In the genomic region with DNA sequence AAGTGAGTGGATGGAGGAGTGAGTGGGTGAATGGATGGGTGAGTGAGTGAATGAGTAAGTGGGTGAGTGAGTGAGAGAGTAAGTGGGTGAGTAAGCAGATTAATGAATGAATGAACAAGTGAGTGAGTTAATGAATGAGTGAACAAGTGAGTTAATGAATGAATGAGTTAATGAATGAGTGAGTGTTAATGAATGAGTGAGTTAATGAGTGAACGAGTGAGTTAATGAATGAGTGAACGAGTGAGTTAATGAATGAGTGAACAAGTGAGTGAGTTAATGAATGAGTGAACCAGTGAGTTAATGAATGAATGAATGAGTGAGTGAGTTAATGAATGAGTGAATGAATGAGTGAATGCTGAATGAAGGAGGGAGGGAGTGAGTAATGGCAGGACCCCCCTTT, we compare ENCODE assay signal across 3 cellular contexts.
TF ChIP-seq lines count a peak whose summit lies in the region.

No MANE protein-coding gene starts in this region.

TF ChIP-seq in GM12891, 5 proteins besides CTCF, POLR2A, EP300 and RAD21 (continued from another document):
- TF ChIP-seq SPI1 (IDR thresholded peaks at IDR 0.05; ENCODE audit: low read depth, low read length) (no peak), PAX5 (IDR thresholded peaks at IDR 0.05; ENCODE audit: insufficient read depth, low read length, severe bottlenecking) (no peak)

TF ChIP-seq in HEK293T, 16 proteins besides CTCF, POLR2A, EP300 and RAD21 (continued from another document):
- TF ChIP-seq BHLHE40 (IDR thresholded peaks at IDR 0.05; ENCODE audit: borderline replicate concordance) (no peak), NFRKB (IDR thresholded peaks at IDR 0.05) (0 out of 2 replicates have a peak, but pooled peaks have one; percentile 17), FOXM1 (IDR thresholded peaks at IDR 0.05; ENCODE audit: borderline replicate concordance) (no peak), TARDBP (IDR thresholded peaks at IDR 0.05) (peak; percentile 23; the same call in 1 of the 2 replicates), ARNT (IDR thresholded peaks at IDR 0.05) (no peak), FOXA1 (IDR thresholded peaks at IDR 0.05) (no peak), SP1 (IDR thresholded peaks at IDR 0.05) (no peak), CTBP1 (IDR thresholded peaks at IDR 0.05; ENCODE audit: borderline replicate concordance) (0 out of 2 replicates have a peak, but pooled peaks have one; percentile 14), HDGF (IDR thresholded peaks at IDR 0.05; ENCODE audit: borderline replicate concordance) (no peak), SUZ12 (IDR thresholded peaks at IDR 0.05) (no peak), ELF4 (IDR thresholded peaks at IDR 0.05) (no peak)
- TF ChIP-seq, protein P1, sequence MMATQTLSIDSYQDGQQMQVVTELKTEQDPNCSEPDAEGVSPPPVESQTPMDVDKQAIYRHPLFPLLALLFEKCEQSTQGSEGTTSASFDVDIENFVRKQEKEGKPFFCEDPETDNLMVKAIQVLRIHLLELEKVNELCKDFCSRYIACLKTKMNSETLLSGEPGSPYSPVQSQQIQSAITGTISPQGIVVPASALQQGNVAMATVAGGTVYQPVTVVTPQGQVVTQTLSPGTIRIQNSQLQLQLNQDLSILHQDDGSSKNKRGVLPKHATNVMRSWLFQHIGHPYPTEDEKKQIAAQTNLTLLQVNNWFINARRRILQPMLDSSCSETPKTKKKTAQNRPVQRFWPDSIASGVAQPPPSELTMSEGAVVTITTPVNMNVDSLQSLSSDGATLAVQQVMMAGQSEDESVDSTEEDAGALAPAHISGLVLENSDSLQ (IDR thresholded peaks at IDR 0.05) = no peak

TF ChIP-seq in K562, 482 proteins besides CTCF, POLR2A, EP300 and RAD21 (continued from another document):
- no peak for TF ChIP-seq CBX3 (IDR thresholded peaks at IDR 0.05; ENCODE audit: borderline replicate concordance in 1 of 2, low read length in 2 of 2)
- 0 out of 2 replicates have a peak, but pooled peaks have one; percentile 7 for TF ChIP-seq BCOR (IDR thresholded peaks at IDR 0.05)
- TF ChIP-seq SMARCA5 (IDR thresholded peaks at IDR 0.05) = peak; percentile 18; the same call in 1 of the 2 replicates
- TF ChIP-seq TEAD4 (IDR thresholded peaks at IDR 0.05; ENCODE audit: low read length) = no peak
- no peak for TF ChIP-seq TEAD4 (CRISPR knock-in tag; IDR thresholded peaks at IDR 0.05; ENCODE audit: borderline replicate concordance)
- TF ChIP-seq, protein P2, sequence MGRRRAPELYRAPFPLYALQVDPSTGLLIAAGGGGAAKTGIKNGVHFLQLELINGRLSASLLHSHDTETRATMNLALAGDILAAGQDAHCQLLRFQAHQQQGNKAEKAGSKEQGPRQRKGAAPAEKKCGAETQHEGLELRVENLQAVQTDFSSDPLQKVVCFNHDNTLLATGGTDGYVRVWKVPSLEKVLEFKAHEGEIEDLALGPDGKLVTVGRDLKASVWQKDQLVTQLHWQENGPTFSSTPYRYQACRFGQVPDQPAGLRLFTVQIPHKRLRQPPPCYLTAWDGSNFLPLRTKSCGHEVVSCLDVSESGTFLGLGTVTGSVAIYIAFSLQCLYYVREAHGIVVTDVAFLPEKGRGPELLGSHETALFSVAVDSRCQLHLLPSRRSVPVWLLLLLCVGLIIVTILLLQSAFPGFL (CRISPR knock-in tag; IDR thresholded peaks at IDR 0.05) = no peak
- TF ChIP-seq NFRKB (IDR thresholded peaks at IDR 0.05; ENCODE audit: low read depth) = peak; percentile 69; the same call in 1 of the 2 replicates
- no peak for TF ChIP-seq BRCA1 (IDR thresholded peaks at IDR 0.05)
- TF ChIP-seq BRCA1 (CRISPR knock-in tag; IDR thresholded peaks at IDR 0.05) = no peak
- no peak for TF ChIP-seq BRF1 (IDR thresholded peaks at IDR 0.05; ENCODE audit: borderline replicate concordance, extremely low read depth, insufficient read length)
- TF ChIP-seq, protein P3, sequence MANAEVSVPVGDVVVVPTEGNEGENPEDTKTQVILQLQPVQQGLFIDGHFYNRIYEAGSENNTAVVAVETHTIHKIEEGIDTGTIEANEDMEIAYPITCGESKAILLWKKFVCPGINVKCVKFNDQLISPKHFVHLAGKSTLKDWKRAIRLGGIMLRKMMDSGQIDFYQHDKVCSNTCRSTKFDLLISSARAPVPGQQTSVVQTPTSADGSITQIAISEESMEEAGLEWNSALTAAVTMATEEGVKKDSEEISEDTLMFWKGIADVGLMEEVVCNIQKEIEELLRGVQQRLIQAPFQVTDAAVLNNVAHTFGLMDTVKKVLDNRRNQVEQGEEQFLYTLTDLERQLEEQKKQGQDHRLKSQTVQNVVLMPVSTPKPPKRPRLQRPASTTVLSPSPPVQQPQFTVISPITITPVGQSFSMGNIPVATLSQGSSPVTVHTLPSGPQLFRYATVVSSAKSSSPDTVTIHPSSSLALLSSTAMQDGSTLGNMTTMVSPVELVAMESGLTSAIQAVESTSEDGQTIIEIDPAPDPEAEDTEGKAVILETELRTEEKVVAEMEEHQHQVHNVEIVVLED (CRISPR knock-in tag; IDR thresholded peaks at IDR 0.05) = no peak
- TF ChIP-seq, protein P4, sequence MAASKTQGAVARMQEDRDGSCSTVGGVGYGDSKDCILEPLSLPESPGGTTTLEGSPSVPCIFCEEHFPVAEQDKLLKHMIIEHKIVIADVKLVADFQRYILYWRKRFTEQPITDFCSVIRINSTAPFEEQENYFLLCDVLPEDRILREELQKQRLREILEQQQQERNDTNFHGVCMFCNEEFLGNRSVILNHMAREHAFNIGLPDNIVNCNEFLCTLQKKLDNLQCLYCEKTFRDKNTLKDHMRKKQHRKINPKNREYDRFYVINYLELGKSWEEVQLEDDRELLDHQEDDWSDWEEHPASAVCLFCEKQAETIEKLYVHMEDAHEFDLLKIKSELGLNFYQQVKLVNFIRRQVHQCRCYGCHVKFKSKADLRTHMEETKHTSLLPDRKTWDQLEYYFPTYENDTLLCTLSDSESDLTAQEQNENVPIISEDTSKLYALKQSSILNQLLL (CRISPR knock-in tag; IDR thresholded peaks at IDR 0.05; ENCODE audit: borderline replicate concordance) = no peak
- no peak for TF ChIP-seq EZH2 (IDR thresholded peaks at IDR 0.05; ENCODE audit: borderline replicate concordance, low read depth, low read length)
- TF ChIP-seq, protein P5, sequence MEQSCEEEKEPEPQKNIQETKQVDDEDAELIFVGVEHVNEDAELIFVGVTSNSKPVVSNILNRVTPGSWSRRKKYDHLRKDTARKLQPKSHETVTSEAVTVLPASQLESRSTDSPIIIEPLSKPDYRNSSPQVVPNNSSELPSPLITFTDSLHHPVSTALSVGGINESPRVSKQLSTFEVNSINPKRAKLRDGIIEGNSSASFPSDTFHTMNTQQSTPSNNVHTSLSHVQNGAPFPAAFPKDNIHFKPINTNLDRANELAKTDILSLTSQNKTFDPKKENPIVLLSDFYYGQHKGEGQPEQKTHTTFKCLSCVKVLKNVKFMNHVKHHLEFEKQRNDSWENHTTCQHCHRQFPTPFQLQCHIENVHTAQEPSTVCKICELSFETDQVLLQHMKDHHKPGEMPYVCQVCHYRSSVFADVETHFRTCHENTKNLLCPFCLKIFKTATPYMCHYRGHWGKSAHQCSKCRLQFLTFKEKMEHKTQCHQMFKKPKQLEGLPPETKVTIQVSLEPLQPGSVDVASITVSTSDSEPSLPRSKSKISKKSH (CRISPR knock-in tag; IDR thresholded peaks at IDR 0.05) = no peak
- TF ChIP-seq MCM2 (IDR thresholded peaks at IDR 0.05; ENCODE audit: low read depth) = no peak
- TF ChIP-seq NONO (IDR thresholded peaks at IDR 0.05; ENCODE audit: low read depth in 2 of 2, low read length in 1 of 2) = no peak
- TF ChIP-seq, protein P6, sequence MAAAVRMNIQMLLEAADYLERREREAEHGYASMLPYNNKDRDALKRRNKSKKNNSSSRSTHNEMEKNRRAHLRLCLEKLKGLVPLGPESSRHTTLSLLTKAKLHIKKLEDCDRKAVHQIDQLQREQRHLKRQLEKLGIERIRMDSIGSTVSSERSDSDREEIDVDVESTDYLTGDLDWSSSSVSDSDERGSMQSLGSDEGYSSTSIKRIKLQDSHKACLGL (CRISPR knock-in tag; IDR thresholded peaks at IDR 0.05; ENCODE audit: borderline replicate concordance, poor library complexity, severe bottlenecking) = no peak
- TF ChIP-seq, protein P7, sequence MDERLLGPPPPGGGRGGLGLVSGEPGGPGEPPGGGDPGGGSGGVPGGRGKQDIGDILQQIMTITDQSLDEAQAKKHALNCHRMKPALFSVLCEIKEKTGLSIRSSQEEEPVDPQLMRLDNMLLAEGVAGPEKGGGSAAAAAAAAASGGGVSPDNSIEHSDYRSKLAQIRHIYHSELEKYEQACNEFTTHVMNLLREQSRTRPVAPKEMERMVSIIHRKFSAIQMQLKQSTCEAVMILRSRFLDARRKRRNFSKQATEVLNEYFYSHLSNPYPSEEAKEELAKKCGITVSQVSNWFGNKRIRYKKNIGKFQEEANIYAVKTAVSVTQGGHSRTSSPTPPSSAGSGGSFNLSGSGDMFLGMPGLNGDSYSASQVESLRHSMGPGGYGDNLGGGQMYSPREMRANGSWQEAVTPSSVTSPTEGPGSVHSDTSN (CRISPR knock-in tag; IDR thresholded peaks at IDR 0.05; ENCODE audit: low read depth) = no peak
- TF ChIP-seq, protein P7 (tag; conservative IDR thresholded peaks at IDR 0.05; ENCODE audit: low read depth) = no peak
- TF ChIP-seq ZFPM2 (CRISPR knock-in tag; IDR thresholded peaks at IDR 0.05) = no peak
- no peak for TF ChIP-seq RFX5 (IDR thresholded peaks at IDR 0.05; ENCODE audit: low read depth, low read length)
- no peak for TF ChIP-seq ETV1 (tag; conservative IDR thresholded peaks at IDR 0.05; ENCODE audit: low read depth)
- TF ChIP-seq NBN (IDR thresholded peaks at IDR 0.05; ENCODE audit: low read depth) = no peak
- peak; percentile 98 for TF ChIP-seq TSC22D4 (tag; IDR thresholded peaks at IDR 0.05)
- TF ChIP-seq, protein P8, sequence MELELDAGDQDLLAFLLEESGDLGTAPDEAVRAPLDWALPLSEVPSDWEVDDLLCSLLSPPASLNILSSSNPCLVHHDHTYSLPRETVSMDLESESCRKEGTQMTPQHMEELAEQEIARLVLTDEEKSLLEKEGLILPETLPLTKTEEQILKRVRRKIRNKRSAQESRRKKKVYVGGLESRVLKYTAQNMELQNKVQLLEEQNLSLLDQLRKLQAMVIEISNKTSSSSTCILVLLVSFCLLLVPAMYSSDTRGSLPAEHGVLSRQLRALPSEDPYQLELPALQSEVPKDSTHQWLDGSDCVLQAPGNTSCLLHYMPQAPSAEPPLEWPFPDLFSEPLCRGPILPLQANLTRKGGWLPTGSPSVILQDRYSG (tag; conservative IDR thresholded peaks at IDR 0.05; ENCODE audit: low read depth) = no peak
- no peak for TF ChIP-seq PURB (CRISPR knock-in tag; IDR thresholded peaks at IDR 0.05; ENCODE audit: low read depth)
- no peak for TF ChIP-seq HDAC6 (IDR thresholded peaks at IDR 0.05; ENCODE audit: low read depth, low read length)
- TF ChIP-seq, protein P9, sequence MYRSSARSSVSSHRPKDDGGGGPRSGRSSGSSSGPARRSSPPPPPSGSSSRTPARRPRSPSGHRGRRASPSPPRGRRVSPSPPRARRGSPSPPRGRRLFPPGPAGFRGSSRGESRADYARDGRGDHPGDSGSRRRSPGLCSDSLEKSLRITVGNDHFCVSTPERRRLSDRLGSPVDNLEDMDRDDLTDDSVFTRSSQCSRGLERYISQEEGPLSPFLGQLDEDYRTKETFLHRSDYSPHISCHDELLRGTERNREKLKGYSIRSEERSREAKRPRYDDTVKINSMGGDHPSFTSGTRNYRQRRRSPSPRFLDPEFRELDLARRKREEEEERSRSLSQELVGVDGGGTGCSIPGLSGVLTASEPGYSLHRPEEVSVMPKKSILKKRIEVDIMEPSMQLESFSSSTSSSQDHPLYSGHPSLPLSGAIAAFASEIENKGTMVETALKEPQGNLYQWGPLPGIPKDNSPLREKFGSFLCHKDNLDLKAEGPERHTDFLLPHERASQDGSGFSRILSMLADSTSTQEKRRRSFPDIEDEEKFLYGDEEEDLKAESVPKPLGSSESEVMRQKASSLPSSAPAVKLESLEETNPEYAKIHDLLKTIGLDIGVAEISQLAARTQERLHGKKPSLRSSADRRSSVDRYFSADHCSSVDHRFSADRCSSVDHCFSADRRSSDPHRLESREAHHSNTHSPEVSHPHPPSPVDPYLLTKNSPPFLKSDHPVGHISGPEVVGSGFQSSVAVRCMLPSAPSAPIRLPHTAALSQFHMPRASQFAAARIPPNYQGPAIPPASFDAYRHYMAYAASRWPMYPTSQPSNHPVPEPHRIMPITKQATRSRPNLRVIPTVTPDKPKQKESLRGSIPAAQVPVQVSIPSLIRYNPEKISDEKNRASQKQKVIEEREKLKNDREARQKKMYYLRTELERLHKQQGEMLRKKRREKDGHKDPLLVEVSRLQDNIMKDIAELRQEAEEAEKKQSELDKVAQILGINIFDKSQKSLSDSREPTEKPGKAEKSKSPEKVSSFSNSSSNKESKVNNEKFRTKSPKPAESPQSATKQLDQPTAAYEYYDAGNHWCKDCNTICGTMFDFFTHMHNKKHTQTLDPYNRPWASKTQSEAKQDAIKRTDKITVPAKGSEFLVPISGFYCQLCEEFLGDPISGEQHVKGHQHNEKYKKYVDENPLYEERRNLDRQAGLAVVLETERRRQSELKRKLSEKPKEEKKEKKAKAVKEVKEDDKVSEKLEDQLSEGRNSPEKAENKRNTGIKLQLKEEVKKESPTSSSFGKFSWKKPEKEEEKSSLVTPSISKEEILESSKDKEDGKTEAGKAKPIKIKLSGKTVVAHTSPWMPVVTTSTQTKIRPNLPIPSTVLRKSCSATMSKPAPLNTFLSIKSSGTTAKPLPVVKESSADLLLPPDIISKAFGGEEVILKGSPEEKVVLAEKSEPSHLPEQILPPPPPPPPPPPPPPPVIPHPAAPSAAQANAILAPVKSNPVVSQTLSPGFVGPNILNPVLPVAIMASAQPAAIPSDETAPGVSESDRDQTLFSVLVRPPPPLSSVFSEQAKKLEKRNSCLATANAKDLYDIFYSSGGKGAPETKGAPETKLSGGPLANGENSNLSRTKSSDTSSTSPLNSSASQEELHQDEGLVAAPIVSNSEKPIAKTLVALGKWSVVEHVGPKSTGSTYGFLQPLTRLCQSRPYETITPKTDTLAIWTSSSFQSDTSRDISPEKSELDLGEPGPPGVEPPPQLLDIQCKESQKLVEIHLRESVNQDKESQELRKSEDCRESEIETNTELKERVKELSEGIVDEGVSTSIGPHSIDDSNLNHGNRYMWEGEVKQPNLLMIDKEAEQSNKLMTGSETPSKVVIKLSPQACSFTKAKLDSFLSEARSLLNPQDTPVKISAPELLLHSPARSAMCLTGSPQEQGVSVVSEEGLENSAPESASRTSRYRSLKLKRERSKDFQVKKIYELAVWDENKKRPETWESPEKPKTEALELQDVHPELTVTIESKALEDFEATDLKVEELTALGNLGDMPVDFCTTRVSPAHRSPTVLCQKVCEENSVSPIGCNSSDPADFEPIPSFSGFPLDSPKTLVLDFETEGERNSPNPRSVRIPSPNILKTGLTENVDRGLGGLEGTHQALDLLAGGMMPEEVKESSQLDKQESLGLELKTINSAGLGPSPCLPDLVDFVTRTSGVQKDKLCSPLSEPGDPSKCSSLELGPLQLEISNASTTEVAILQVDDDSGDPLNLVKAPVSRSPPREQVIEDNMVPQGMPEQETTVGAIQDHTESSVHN (IDR thresholded peaks at IDR 0.05; ENCODE audit: borderline replicate concordance in 1 of 2, low read depth in 1 of 2) = 0 out of 4 replicates have a peak, but pooled peaks of 1 of the 2 experiments have one; percentile 35
TF ChIP-seq in K562: peak in this region for 6.
